17 cellular contexts compared by ENCODE assay signal in the genomic region with DNA sequence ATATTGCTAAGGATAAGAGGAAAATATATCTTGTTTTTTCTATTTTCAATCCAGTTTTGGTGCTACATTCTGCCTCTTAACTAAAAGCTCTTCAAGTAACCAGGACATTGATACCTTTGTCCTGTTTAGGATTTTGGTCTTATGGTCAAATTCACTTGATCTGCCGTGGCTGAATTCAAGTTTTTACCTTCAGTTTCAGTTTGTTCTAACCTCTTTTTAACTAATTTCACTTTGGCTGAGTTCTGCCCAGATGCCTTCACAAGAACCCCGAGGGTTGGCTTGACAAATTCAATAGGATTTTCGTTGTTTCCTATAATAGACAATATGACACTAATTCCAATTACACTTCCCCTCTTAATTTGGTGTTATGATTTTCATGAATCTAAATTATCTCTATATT.
"Had no signal": no experiment of that assay in that cellular context is flagged by ENCODE, and none has a peak within 500 bp of the region (broad histone marks: within the 10 kb centered on the region; RNA-seq: fewer than 3 reads in every experiment).

No MANE protein-coding gene starts in this region.

- H3K9me3 Mint-ChIP-seq: activated naive CD4-positive, alpha-beta T cell treated with anti-CD3 and anti-CD28 coated beads, Interleukin-2, amount 10 ng/mL, durations not matched to agents 7 days and 5 days had no signal

- DNase-seq: activated CD4-positive, alpha-beta T cell treated with anti-CD3 and anti-CD28 coated beads for 1 hour; activated CD4-positive, alpha-beta T cell treated with anti-CD3 and anti-CD28 coated beads, Interleukin-2, amount 50 U/mL, for 1 hour; activated effector memory CD4-positive, alpha-beta T cell treated with anti-CD3 and anti-CD28 coated beads, Interleukin-2, amount 50 U/mL, for 16 hours; activated naive CD4-positive, alpha-beta T cell treated with anti-CD3 and anti-CD28 coated beads, Interleukin-2, amount 10 ng/mL, durations not matched to agents 7 days and 5 days; activated T-cell treated with anti-CD3 and anti-CD28 coated beads, Interleukin-2, amount 50 U/mL, for 24 hours; foreskin keratinocyte; lower lobe of right lung; naive B cell; sigmoid colon; stimulated activated CD4-positive, alpha-beta T cell treated with anti-CD3 and anti-CD28 coated beads, Interleukin-15, amount 100 ng/mL, for 24 hours; stimulated activated naive B cell treated with anti-CD40 and anti-IgM and Interleukin-4, amounts not matched to agents 10 μg/mL and 1 μg/mL and 100 μg/mL, for 72 hours; T-helper 9 cell; testis; trophoblast cell; uterus had no signal

- H3K36me3 ChIP-seq: lower lobe of right lung, sigmoid colon, uterus had no signal

- H3K27ac Mint-ChIP-seq: activated naive CD4-positive, alpha-beta T cell treated with anti-CD3 and anti-CD28 coated beads, Interleukin-2, amount 10 ng/mL, durations not matched to agents 7 days and 5 days; activated T-cell treated with anti-CD3 and anti-CD28 coated beads, Interleukin-2, amount 50 U/mL, for 24 hours; naive B cell; stimulated activated naive B cell treated with anti-CD40 and anti-IgM and Interleukin-4, amounts not matched to agents 10 μg/mL and 1 μg/mL and 100 μg/mL, for 72 hours had no signal

- H3K4me3 Mint-ChIP-seq: activated naive CD4-positive, alpha-beta T cell treated with anti-CD3 and anti-CD28 coated beads, Interleukin-2, amount 10 ng/mL, durations not matched to agents 7 days and 5 days; activated T-cell treated with anti-CD3 and anti-CD28 coated beads, Interleukin-2, amount 50 U/mL, for 24 hours; naive B cell; stimulated activated naive B cell treated with anti-CD40 and anti-IgM and Interleukin-4, amounts not matched to agents 10 μg/mL and 1 μg/mL and 100 μg/mL, for 72 hours had no signal

- H3K27ac ChIP-seq: foreskin keratinocyte, lower lobe of right lung, sigmoid colon, testis, uterus had no signal

- ATAC-seq: foreskin keratinocyte; left lobe of liver; lower lobe of right lung; stimulated activated naive B cell treated with anti-CD40 and anti-IgM and Interleukin-4, amounts not matched to agents 10 μg/mL and 1 μg/mL and 100 μg/mL, for 72 hours had no signal

- H3K27me3 Mint-ChIP-seq: naive B cell; stimulated activated naive B cell treated with anti-CD40 and anti-IgM and Interleukin-4, amounts not matched to agents 10 μg/mL and 1 μg/mL and 100 μg/mL, for 72 hours had no signal

- H3K4me1 ChIP-seq: uterus had no signal

- H3K4me3 ChIP-seq: lower lobe of right lung, sigmoid colon, smooth muscle cell, testis, uterus had no signal

- H3K9me3 ChIP-seq: sigmoid colon, testis, uterus had no signal

- H3K4me1 Mint-ChIP-seq: activated naive CD4-positive, alpha-beta T cell treated with anti-CD3 and anti-CD28 coated beads, Interleukin-2, amount 10 ng/mL, durations not matched to agents 7 days and 5 days; naive B cell; stimulated activated naive B cell treated with anti-CD40 and anti-IgM and Interleukin-4, amounts not matched to agents 10 μg/mL and 1 μg/mL and 100 μg/mL, for 72 hours had no signal

- H3K36me3 Mint-ChIP-seq: activated naive CD4-positive, alpha-beta T cell treated with anti-CD3 and anti-CD28 coated beads, Interleukin-2, amount 10 ng/mL, durations not matched to agents 7 days and 5 days; naive B cell; stimulated activated naive B cell treated with anti-CD40 and anti-IgM and Interleukin-4, amounts not matched to agents 10 μg/mL and 1 μg/mL and 100 μg/mL, for 72 hours had no signal

- H3K27me3 ChIP-seq: sigmoid colon, testis, uterus had no signal

- H3K4me2 ChIP-seq: smooth muscle cell had no signal
